Comparison of ENCODE assay signal across 17 cellular contexts in genomic region chr1:157382351-157382750, GRCh38.
A peak's percentile ranks its signal among the peaks of the same experiment; 100 is the strongest.
DNase-seq lines count a peak whose midpoint lies in the region; ATAC-seq, FAIRE-seq and TF ChIP-seq lines count a peak whose summit lies in the region.
"Had no signal": no experiment of that assay in that cellular context is flagged by ENCODE, and none has a peak within 500 bp of the region (broad histone marks: within the 10 kb centered on the region; RNA-seq: fewer than 3 reads in every experiment).

No MANE protein-coding gene starts in this region.

- no peaks in the 10 kb centered on the region; the same call in 1 of the 2 replicates for H3K4me1 ChIP-seq in HEK293 (ENCODE audit: control insufficient read depth, insufficient read depth, low read length)
- no peaks in the 10 kb centered on the region for H3K4me1 ChIP-seq in GM12878 (ENCODE audit: control insufficient read depth, insufficient read depth, low read length)
- H3K4me1 ChIP-seq: HAP-1 had no signal

- in situ Hi-C loops in GM12878 (cut with MboI): no loop called here

- POLR2A ChIA-PET in HEK293 (lab: Yijun Ruan, JAX): no interaction called here
- POLR2A ChIA-PET in GM12878 (lab: Charles Lee): interaction anchor here (1.3 kb wide), 1 partner anchor 15 kb away, joined by 3 read pairs; no protein-coding TSS in a partner anchor

- no peak for TF ChIP-seq RAD21 in GM12878 (IDR thresholded peaks at IDR 0.05; ENCODE audit: insufficient read depth, low read depth, low read length)

- no peak for TF ChIP-seq CTCF in HEK293 (tag by site-specific recombination; IDR thresholded peaks at IDR 0.05)
- TF ChIP-seq CTCF in GM12878 (IDR thresholded peaks at IDR 0.05 in 2 of 3, conservative IDR thresholded peaks at IDR 0.05 in 1 of 3; ENCODE audit: control insufficient read depth in 2 of 3, extremely low read depth in 1 of 3, insufficient read depth in 1 of 3, low read depth in 3 of 3, low read length in 3 of 3): no peak

- CTCF ChIA-PET in HEK293 (lab: Yijun Ruan, JAX): interaction anchor here (0.9 kb wide), 1 partner anchor 123 kb away, joined by 4 read pairs; no protein-coding TSS in a partner anchor
- CTCF ChIA-PET in GM12878 (lab: Yijun Ruan, JAX): interaction anchor here (1.0 to 11.0 kb wide), 4 partner anchors 13 to 123 kb away, joined by 3 to 146 read pairs (median 31); no protein-coding TSS in a partner anchor

- FAIRE-seq in GM18507 (lab: Jason Lieb, UNC) (peak; percentile 71), GM12878 (lab: Jason Lieb, UNC) (no peak), GM12892 (lab: Jason Lieb, UNC) (no peak)
- FAIRE-seq: HepG2 had no signal

- H3K9ac ChIP-seq in GM12878 (ENCODE audit: control insufficient read depth, insufficient read depth, low read length): no peak overlapping the region
- H3K9ac ChIP-seq: BLaER1 had no signal

- WGBS in GM12878 (ENCODE audit: insufficient coverage, insufficient replicate concordance, low lambda C conversion rate, missing lambda C conversion rate): 57% methylated on average over 1 of the region's 1 CpG

- H3K79me2 ChIP-seq in GM12878 (ENCODE audit: control insufficient read depth, insufficient read depth, low read length): no peaks in the 10 kb centered on the region

- intact Hi-C loops in GM12878 (cut with micrococcal nuclease; ENCODE audit: unreplicated experiment): no loop called here

- TF ChIP-seq POLR2A in GM12878 (IDR thresholded peaks at IDR 0.05; ENCODE audit: low read depth, low read length) (no peak), GM12892 (IDR thresholded peaks at IDR 0.05; ENCODE audit: low read depth, low read length) (no peak)

- no peak overlapping the region for H3K4me2 ChIP-seq in GM12878 (ENCODE audit: control insufficient read depth, insufficient read depth)
- H3K4me2 ChIP-seq: BLaER1 had no signal

- BruUV-seq in GM12878 (replicated peaks; lab: Mats Ljungman, UMichigan): no TSS peak

- H3K9me3 ChIP-seq in HEK293 (ENCODE audit: control insufficient read depth, insufficient read depth, low read depth, low read length) (no peaks in the 10 kb centered on the region), GM12878 (replicated peaks; ENCODE audit: control insufficient read depth, insufficient read depth, low read length) (no peaks in the 10 kb centered on the region)
- H3K9me3 ChIP-seq: BLaER1, HAP-1 had no signal

- H3K27me3 ChIP-seq in GM12878 (replicated peaks in 1 of 2; ENCODE audit: control insufficient read depth in 2 of 2, insufficient read depth in 2 of 2, low read length in 1 of 2): no peaks in the 10 kb centered on the region; a peak in 1 of 4 replicates
- H3K27me3 ChIP-seq: BLaER1 had no signal

- H3K27ac ChIP-seq in HEK293 (ENCODE audit: extremely low read depth, low read depth, low read length) (no peak overlapping the region), GM12878 (ENCODE audit: control insufficient read depth, insufficient read depth) (no peak overlapping the region)
- H3K27ac ChIP-seq: BLaER1 had no signal

- H3K4me3 ChIP-seq in HEK293 (ENCODE audit: low read depth, low read length) (no peak overlapping the region), GM12878 (no peak overlapping the region)
- H3K4me3 ChIP-seq: BLaER1, HAP-1 had no signal

- DNase-seq in GM18507 (ENCODE audit: extremely low spot score, insufficient read length, low read depth) (no peak), GM12878 (ENCODE audit: low read depth, low spot score) (no peak), NOMO-1 treated with dmso at 0.1 percent for 144 hours (lab: John Stamatoyannopoulos, UW; ENCODE audit: unreplicated experiment) (no peak), Kasumi-1 (lab: John Stamatoyannopoulos, UW) (no peak), GM12892 (ENCODE audit: insufficient read length) (no peak), LoVo (ENCODE audit: low spot score) (no peak)
- DNase-seq: 8988T; CD4-positive, alpha-beta memory T cell; DMS153; DMS79 treated with DMSO at 0.1 percent for 48 hours; GF-D8; KG1 had no signal

- TF ChIP-seq EP300 in GM12878 (IDR thresholded peaks at IDR 0.05; ENCODE audit: borderline replicate concordance in 1 of 2, control insufficient read depth in 1 of 2, low read depth in 2 of 2, low read length in 2 of 2): peak in 1 of 2 experiments; percentile 30; a peak in 1 of 4 replicates

- no peak overlapping the region for H2AFZ ChIP-seq in GM12878 (ENCODE audit: control insufficient read depth, low read depth, low read length)

- ATAC-seq in GM19025 (IDR thresholded peaks at IDR 0.05; ENCODE audit: low read depth, unreplicated experiment) (peak; percentile 74), GM12878 (peak; percentile 81)
- ATAC-seq: HepG2 had no signal

- SMC1A ChIA-PET in GM12878 (lab: Charles Lee; ENCODE audit: uncharacterized antibody, unreplicated experiment): interaction anchor here (1.8 to 14.7 kb wide), 3 partner anchors 19 to 123 kb away, joined by 12 to 134 read pairs (median 103); no protein-coding TSS in a partner anchor

- RAD21 ChIA-PET in GM12878 (lab: Charles Lee; ENCODE audit: unreplicated experiment): interaction anchor here (0.8 to 8.8 kb wide), 5 partner anchors 12 to 123 kb away, joined by 3 to 50 read pairs (median 4); no protein-coding TSS in a partner anchor

- H4K20me1 ChIP-seq in GM12878 (ENCODE audit: control insufficient read depth, insufficient read depth): no peaks in the 10 kb centered on the region
- H4K20me1 ChIP-seq: BLaER1 had no signal

- no peaks in the 10 kb centered on the region for H3K36me3 ChIP-seq in HEK293 (ENCODE audit: control insufficient read depth in 2 of 2, insufficient read depth in 1 of 2, low read length in 2 of 2)
- no peaks in the 10 kb centered on the region for H3K36me3 ChIP-seq in GM12878 (ENCODE audit: control insufficient read depth in 2 of 2, insufficient read depth in 2 of 2, low read length in 1 of 2)
- H3K36me3 ChIP-seq: BLaER1, HAP-1 had no signal

TF ChIP-seq in HEK293, 187 proteins besides CTCF, POLR2A, EP300 and RAD21 (continues in another document):
- TF ChIP-seq ZNF777 (tag by site-specific recombination; IDR thresholded peaks at IDR 0.05; ENCODE audit: borderline replicate concordance) (no peak), ZBTB21 (tag by site-specific recombination; IDR thresholded peaks at IDR 0.05) (no peak), PRDM4 (tag by site-specific recombination; IDR thresholded peaks at IDR 0.05) (no peak), ZNF10 (tag by site-specific recombination; IDR thresholded peaks at IDR 0.05) (no peak), ZNF654 (tag by site-specific recombination; IDR thresholded peaks at IDR 0.05; ENCODE audit: low read depth) (no peak), ZNF580 (tag by site-specific recombination; IDR thresholded peaks at IDR 0.05) (no peak)

TF ChIP-seq in GM12878, 131 proteins besides CTCF, POLR2A, EP300 and RAD21 (continues in another document):
- TF ChIP-seq IKZF1 (conservative IDR thresholded peaks at IDR 0.05) (peak; percentile 34; the same call in 1 of the 2 replicates), RFX5 (IDR thresholded peaks at IDR 0.05; ENCODE audit: low read depth, low read length) (no peak), GABPA (IDR thresholded peaks at IDR 0.05; ENCODE audit: low read depth) (no peak), RCOR1 (conservative IDR thresholded peaks at IDR 0.05; ENCODE audit: low read depth, low read length) (no peak), IRF5 (IDR thresholded peaks at IDR 0.05; ENCODE audit: borderline replicate concordance) (no peak), ELK1 (IDR thresholded peaks at IDR 0.05; ENCODE audit: low read depth, low read length) (no peak), BHLHE40 (IDR thresholded peaks at IDR 0.05; ENCODE audit: borderline replicate concordance in 1 of 2, low read depth in 2 of 2, low read length in 1 of 2) (peak; percentile 63 to 74; a peak in 3 of 4 replicates), MLLT1 (IDR thresholded peaks at IDR 0.05) (peak; percentile 47; the same call in 1 of the 2 replicates)
